Comparison of ENCODE assay signal across 31 cellular contexts in genomic region chr20:2037296-2037914, GRCh38. TPM values are rescaled to one million over a fixed set of nuclear protein-coding genes. Genes with fewer than 3 reads are reported as not detected.
DNase-seq lines count a peak whose midpoint lies in the region; ATAC-seq, FAIRE-seq and TF ChIP-seq lines count a peak whose summit lies in the region.
"Had no signal": no experiment of that assay in that cellular context is flagged by ENCODE, and none has a peak within 500 bp of the region (broad histone marks: within the 10 kb centered on the region; RNA-seq: fewer than 3 reads in every experiment).

No MANE protein-coding gene starts in this region.

- no peak overlapping the region for H3K27ac ChIP-seq in HepG2 (ENCODE audit: extremely low read length, insufficient read depth, low read length)
- H3K27ac ChIP-seq in right lobe of liver, result no peak overlapping the region
- peak overlapping the region; percentile 41 for H3K27ac ChIP-seq in neural cell (ENCODE audit: low read length)
- H3K27ac ChIP-seq: 22Rv1, BLaER1 had no signal

- in situ Hi-C loops in HepG2 (cut with HindIII; ENCODE audit: extremely low pct_ligation_motif_present, low pct_unique_long_range_greater_than_20kb), result no loop called here

- H3K36me3 Mint-ChIP-seq in activated T-helper 2 cell treated with anti-CD3 and anti-CD28 coated beads, Interferon-gamma antibody, Interleukin-2, Interleukin-4, amounts not matched to agents 10 μg/mL and 5 μg/mL and 100 μg/mL, durations not matched to agents 14 hours and 24 hours and 36 hours (ENCODE audit: low read depth), result no peaks in the 10 kb centered on the region
- H3K36me3 Mint-ChIP-seq: CD14-positive monocyte; CD4-positive, alpha-beta memory T cell; CD4-positive, CD25-positive, alpha-beta regulatory T cell; CD8-positive, alpha-beta memory T cell had no signal

- no peak overlapping the region for H3K4me2 ChIP-seq in HepG2 (ENCODE audit: low read depth, low read length)
- no peak overlapping the region for H3K4me2 ChIP-seq in neural cell (ENCODE audit: low read length)
- H3K4me2 ChIP-seq: BLaER1 had no signal

- H3K4me1 ChIP-seq in HepG2 (ENCODE audit: insufficient read depth, low read length) (no peaks in the 10 kb centered on the region), right lobe of liver (no peaks in the 10 kb centered on the region)
- H3K4me1 ChIP-seq: BE2C, BLaER1 had no signal

- H3K9me3 Mint-ChIP-seq in activated T-helper 2 cell treated with anti-CD3 and anti-CD28 coated beads, Interferon-gamma antibody, Interleukin-2, Interleukin-4, amounts not matched to agents 10 μg/mL and 5 μg/mL and 100 μg/mL, durations not matched to agents 14 hours and 24 hours and 36 hours, result no peaks in the 10 kb centered on the region
- H3K9me3 Mint-ChIP-seq: CD14-positive monocyte had no signal

- DNase-seq in HepG2 (ENCODE audit: low spot score), result no peak
- no peak for DNase-seq in right lobe of liver
- no peak for DNase-seq in bronchial epithelial cell (ENCODE audit: low read depth)
- no peak for DNase-seq in activated T-helper 2 cell treated with anti-CD3 and anti-CD28 coated beads, Interferon-gamma antibody, Interleukin-2, Interleukin-4, amounts not matched to agents 10 μg/mL and 5 μg/mL and 100 μg/mL, durations not matched to agents 14 hours and 24 hours and 36 hours (ENCODE audit: low spot score)
- DNase-seq: ACHN; BE2C; C1 segment of cervical spinal cord; CD4-positive, alpha-beta memory T cell; CD4-positive, CD25-positive, alpha-beta regulatory T cell; CD8-positive, alpha-beta memory T cell; COR-L47; DMS 273 treated with DMSO at 0.1 percent for 48 hours; DMS153; DMS53; DMS79; DND-41; EL; GDM1 had no signal

- H3K4me1 Mint-ChIP-seq in activated T-helper 2 cell treated with anti-CD3 and anti-CD28 coated beads, Interferon-gamma antibody, Interleukin-2, Interleukin-4, amounts not matched to agents 10 μg/mL and 5 μg/mL and 100 μg/mL, durations not matched to agents 14 hours and 24 hours and 36 hours (ENCODE audit: low read depth), result no peaks in the 10 kb centered on the region
- H3K4me1 Mint-ChIP-seq: CD14-positive monocyte; CD4-positive, CD25-positive, alpha-beta regulatory T cell; CD8-positive, alpha-beta memory T cell had no signal

- TF ChIP-seq CTCF in HepG2 (CRISPR knock-in tag; IDR thresholded peaks at IDR 0.05), result no peak
- no peak for TF ChIP-seq CTCF in right lobe of liver (IDR thresholded peaks at IDR 0.05)
- no peak for TF ChIP-seq CTCF in bronchial epithelial cell (IDR thresholded peaks at IDR 0.05; ENCODE audit: insufficient read depth, low read length, severe bottlenecking)
- TF ChIP-seq CTCF in neural cell (IDR thresholded peaks at IDR 0.05; ENCODE audit: poor library complexity, severe bottlenecking), result no peak

- H3K36me3 ChIP-seq in HepG2 (replicated peaks in 1 of 2; ENCODE audit: control insufficient read depth in 1 of 2, insufficient read depth in 2 of 2, low read length in 2 of 2) (no peaks in the 10 kb centered on the region), right lobe of liver (no peaks in the 10 kb centered on the region), bronchial epithelial cell (ENCODE audit: control insufficient read depth, insufficient read depth, low read length) (no peaks in the 10 kb centered on the region), neural cell (ENCODE audit: insufficient read depth, low read length) (no peaks in the 10 kb centered on the region)
- H3K36me3 ChIP-seq: BE2C, BLaER1 had no signal

- H4K20me1 ChIP-seq in HepG2 (ENCODE audit: insufficient read depth, low read length), result no peaks in the 10 kb centered on the region
- no peaks in the 10 kb centered on the region for H4K20me1 ChIP-seq in neural cell (ENCODE audit: insufficient read depth)
- H4K20me1 ChIP-seq: BLaER1 had no signal

- H3K27ac Mint-ChIP-seq in activated T-helper 2 cell treated with anti-CD3 and anti-CD28 coated beads, Interferon-gamma antibody, Interleukin-2, Interleukin-4, amounts not matched to agents 10 μg/mL and 5 μg/mL and 100 μg/mL, durations not matched to agents 14 hours and 24 hours and 36 hours, result no peak overlapping the region
- H3K27ac Mint-ChIP-seq: CD14-positive monocyte; CD4-positive, alpha-beta memory T cell; CD4-positive, CD25-positive, alpha-beta regulatory T cell; CD8-positive, alpha-beta memory T cell had no signal

- POLR2A ChIA-PET in HepG2 (lab: Yijun Ruan, JAX), result no interaction called here

- H3K4me3 ChIP-seq in HepG2 (replicated peaks in 1 of 3; ENCODE audit: insufficient read depth in 1 of 3, low read depth in 2 of 3, low read length in 3 of 3) (no peak overlapping the region), right lobe of liver (no peak overlapping the region), bronchial epithelial cell (ENCODE audit: low read depth, low read length) (no peak overlapping the region), neural cell (ENCODE audit: low read length) (no peak overlapping the region)
- H3K4me3 ChIP-seq: BLaER1, GM12878 had no signal

- ATAC-seq in HepG2 (no peak), right lobe of liver (no peak), GM19397 (IDR thresholded peaks at IDR 0.05; ENCODE audit: unreplicated experiment) (no peak)
- ATAC-seq: GM12878 had no signal

- H3F3A ChIP-seq in neural cell (ENCODE audit: insufficient read depth, low read length, poor library complexity, severe bottlenecking), result no peaks in the 10 kb centered on the region

- H2AFZ ChIP-seq in HepG2 (ENCODE audit: low read length), result no peak overlapping the region
- H2AFZ ChIP-seq in neural cell (ENCODE audit: low read depth, low read length), result no peak overlapping the region

- TF ChIP-seq EP300 in HepG2 (IDR thresholded peaks at IDR 0.05; ENCODE audit: low read depth in 2 of 2, low read length in 2 of 2) (no peak), HepG2 (CRISPR knock-in tag; IDR thresholded peaks at IDR 0.05; ENCODE audit: borderline replicate concordance) (no peak), neural cell (conservative IDR thresholded peaks at IDR 0.05; ENCODE audit: poor library complexity, severe bottlenecking) (no peak)

- no peak for FAIRE-seq in HepG2 (lab: Jason Lieb, UNC)
- FAIRE-seq in bronchial epithelial cell (lab: Jason Lieb, UNC), result peak; percentile 66
- FAIRE-seq: GM12878, GM12892, GM18507 had no signal

- H3K9me3 ChIP-seq in HepG2 (ENCODE audit: low read length) (no peaks in the 10 kb centered on the region), right lobe of liver (no peaks in the 10 kb centered on the region), neural cell (ENCODE audit: low read length) (no peaks in the 10 kb centered on the region)
- H3K9me3 ChIP-seq: BE2C, BLaER1 had no signal

- TF ChIP-seq RAD21 in HepG2 (CRISPR knock-in tag; IDR thresholded peaks at IDR 0.05) (no peak), neural cell (conservative IDR thresholded peaks at IDR 0.05) (no peak)

- no peak overlapping the region for H3K4me3 Mint-ChIP-seq in activated T-helper 2 cell treated with anti-CD3 and anti-CD28 coated beads, Interferon-gamma antibody, Interleukin-2, Interleukin-4, amounts not matched to agents 10 μg/mL and 5 μg/mL and 100 μg/mL, durations not matched to agents 14 hours and 24 hours and 36 hours (ENCODE audit: low read depth)
- H3K4me3 Mint-ChIP-seq: CD4-positive, alpha-beta memory T cell; CD4-positive, CD25-positive, alpha-beta regulatory T cell; CD8-positive, alpha-beta memory T cell had no signal

- TF ChIP-seq POLR2A in HepG2 (IDR thresholded peaks at IDR 0.05; ENCODE audit: insufficient read depth in 1 of 2, low read depth in 2 of 2, low read length in 2 of 2), result no peak
- no peak for TF ChIP-seq POLR2A in right lobe of liver (IDR thresholded peaks at IDR 0.05)

- H3K27me3 Mint-ChIP-seq in activated T-helper 2 cell treated with anti-CD3 and anti-CD28 coated beads, Interferon-gamma antibody, Interleukin-2, Interleukin-4, amounts not matched to agents 10 μg/mL and 5 μg/mL and 100 μg/mL, durations not matched to agents 14 hours and 24 hours and 36 hours (ENCODE audit: low read depth), result peaks cover 15% of the 10 kb centered on the region

- H3K9ac ChIP-seq in HepG2 (ENCODE audit: insufficient read depth, low read depth, low read length) (no peak overlapping the region), neural cell (ENCODE audit: low read length) (no peak overlapping the region)
- H3K9ac ChIP-seq: BLaER1 had no signal

- H3K9me2 ChIP-seq in neural cell (ENCODE audit: insufficient read depth, low read length), result no peaks in the 10 kb centered on the region

- no TSS peak for BruUV-seq in HepG2 (replicated peaks; lab: Mats Ljungman, UMichigan)

- WGBS in HepG2 (ENCODE audit: low lambda C conversion rate), result 2% methylated on average over 4 of the region's 4 CpGs
- 57% methylated on average over 3 of the region's 4 CpGs for WGBS in right lobe of liver (ENCODE audit: insufficient coverage, low coverage, low lambda C conversion rate, missing lambda C conversion rate)

- H3K27me3 ChIP-seq in HepG2 (ENCODE audit: control insufficient read depth in 1 of 2, insufficient read depth in 2 of 2, low read length in 2 of 2), result peaks cover 0 to 19% of the 10 kb centered on the region in 2 experiments; a peak in 2 of 5 replicates
- no peaks in the 10 kb centered on the region for H3K27me3 ChIP-seq in right lobe of liver
- no peaks in the 10 kb centered on the region for H3K27me3 ChIP-seq in bronchial epithelial cell (ENCODE audit: control insufficient read depth, insufficient read depth, low read length)
- no peaks in the 10 kb centered on the region for H3K27me3 ChIP-seq in neural cell (ENCODE audit: insufficient read depth, low read depth, low read length)
- H3K27me3 ChIP-seq: BE2C, BLaER1 had no signal

- no peaks in the 10 kb centered on the region for H3K79me2 ChIP-seq in HepG2 (ENCODE audit: insufficient read depth, low read length)
- no peaks in the 10 kb centered on the region for H3K79me2 ChIP-seq in neural cell (replicated peaks; ENCODE audit: insufficient read depth, low read length)

- intact Hi-C loops in HepG2 (cut with micrococcal nuclease; ENCODE audit: unreplicated experiment) (no loop called here), right lobe of liver (cut with DNase I) (no loop called here)
- intact Hi-C loops in activated T-helper 2 cell treated with anti-CD3 and anti-CD28 coated beads, Interferon-gamma antibody, Interleukin-2, Interleukin-4, amounts not matched to agents 10 μg/mL and 5 μg/mL and 100 μg/mL, durations not matched to agents 14 hours and 24 hours and 36 hours (cut with micrococcal nuclease), result no loop called here

- CTCF ChIA-PET in HepG2 (lab: Yijun Ruan, JAX; ENCODE audit: low intra/inter-chr PET ratio, low total read pairs), result no interaction called here

RNA-seq across cellular contexts. Expression of gene PDYN, which starts 43.5 kb away (rescaled TPM):
- not detected in 2 replicates for total RNA-seq in HepG2 (2016; rRNA removed; fragmentation: Illumina TruSeq; extraction: Trizol)
- total RNA-seq in HepG2 (2016; cell fraction: cytosol; rRNA removed; fragmentation: Illumina TruSeq; extraction: Trizol; ENCODE audit: low read depth), result not detected in 2 replicates
- not detected in 2 replicates for total RNA-seq in HepG2 (2016; cell fraction: insoluble cytoplasmic fraction; rRNA removed; fragmentation: Illumina TruSeq; extraction: Trizol)
- total RNA-seq in HepG2 (2016; cell fraction: membrane; rRNA removed; fragmentation: Illumina TruSeq; extraction: Trizol), result not detected in 2 replicates
- not detected in 2 replicates for total RNA-seq in HepG2 (2016; cell fraction: nucleus; rRNA removed; fragmentation: Illumina TruSeq; extraction: Trizol)
- not detected in 2 replicates for polyA plus RNA-seq in HepG2 (2011; rRNA removed)
- not detected in 2 replicates for polyA plus RNA-seq in HepG2 (2011; cell fraction: cytosol; rRNA removed)
- not detected in 2 replicates for polyA plus RNA-seq in HepG2 (2011; cell fraction: nucleus; rRNA removed)
- polyA plus RNA-seq in HepG2 (2012), result not detected in 2 replicates
- not detected in 2 replicates for polyA plus RNA-seq in HepG2 (2016; cell fraction: cytosol; fragmentation: Illumina TruSeq; extraction: Trizol; ENCODE audit: low read depth)
- not detected in 2 replicates for polyA plus RNA-seq in HepG2 (2016; cell fraction: insoluble cytoplasmic fraction; fragmentation: Illumina TruSeq; extraction: Trizol; ENCODE audit: low read depth)
- not detected in 2 replicates for polyA plus RNA-seq in HepG2 (2016; cell fraction: membrane; fragmentation: Illumina TruSeq; extraction: Trizol; ENCODE audit: low read depth)
- polyA plus RNA-seq in HepG2 (2016; cell fraction: nucleus; fragmentation: Illumina TruSeq; extraction: Trizol; ENCODE audit: insufficient read depth, low read depth), result not detected in 2 replicates
- polyA minus RNA-seq in HepG2 (2011; rRNA and poly(A)+ RNA removed; ENCODE audit: low replicate concordance), result not detected in 2 replicates
- polyA minus RNA-seq in HepG2 (2011; cell fraction: cytosol; rRNA and poly(A)+ RNA removed), result not detected in 2 replicates
- not detected in 2 replicates for polyA minus RNA-seq in HepG2 (2011; cell fraction: nucleus; rRNA and poly(A)+ RNA removed)
- not detected for total RNA-seq in right lobe of liver
- not detected in 2 replicates for total RNA-seq in bronchial epithelial cell
- polyA plus RNA-seq in neural cell, result 17.3 and 17.7 TPM in 2 replicates
- polyA minus RNA-seq in neural cell, result 15.2 and 17.0 TPM in 2 replicates
- not detected in 2 replicates for total RNA-seq in activated T-helper 2 cell treated with anti-CD3 and anti-CD28 coated beads, Interferon-gamma antibody, Interleukin-2, Interleukin-4, amounts not matched to agents 10 μg/mL and 5 μg/mL and 100 μg/mL, durations not matched to agents 14 hours and 24 hours and 36 hours
- total RNA-seq: A172; A673; CD4-positive, alpha-beta memory T cell; CD4-positive, CD25-positive, alpha-beta regulatory T cell; CD8-positive, alpha-beta memory T cell; Daoy; G401; GM12878 had no signal
- polyA plus RNA-seq: AG04450; CD14-positive monocyte; CD4-positive, alpha-beta memory T cell; CD4-positive, CD25-positive, alpha-beta regulatory T cell; CD8-positive, alpha-beta memory T cell; GM12878 had no signal
